8 cellular contexts compared by ENCODE assay signal in genomic region chr9:96420468-96421219, GRCh38. TPM values are rescaled to one million over a fixed set of nuclear protein-coding genes. Genes with fewer than 3 reads are reported as not detected.
DNase-seq lines count a peak whose midpoint lies in the region; ATAC-seq, FAIRE-seq and TF ChIP-seq lines count a peak whose summit lies in the region.

No MANE protein-coding gene starts in this region.

- BruUV-seq in HCT116 (replicated peaks; lab: Mats Ljungman, UMichigan), result no TSS peak
- BruUV-seq in HepG2 (replicated peaks; lab: Mats Ljungman, UMichigan), result no TSS peak

- H3K4me1 Mint-ChIP-seq in CD8-positive, alpha-beta T cell (ENCODE audit: low read depth), result peaks cover 26% of the 10 kb centered on the region

- H3K36me3 Mint-ChIP-seq in CD8-positive, alpha-beta T cell, result no peaks in the 10 kb centered on the region

- intact Hi-C loops in CD8-positive, alpha-beta T cell (cut with DNase I, micrococcal nuclease), result no loop called here
- intact Hi-C loops in HCT116 (cut with micrococcal nuclease), result loop anchor here (1.0 kb wide), 2 partner anchors 33 to 234 kb away; no protein-coding TSS in a partner anchor
- intact Hi-C loops in colonic mucosa (cut with DNase I), result no loop called here
- intact Hi-C loops in HepG2 (cut with micrococcal nuclease; ENCODE audit: unreplicated experiment), result no loop called here

- H2AFZ ChIP-seq in HCT116 (ENCODE audit: low read depth, low read length, poor library complexity, severe bottlenecking), result no peak overlapping the region
- H2AFZ ChIP-seq in HepG2 (ENCODE audit: low read length), result no peak overlapping the region

- WGBS in HepG2 (ENCODE audit: low lambda C conversion rate), result 10% methylated on average over 6 of the region's 6 CpGs
- WGBS in suprapubic skin, result 37% methylated on average over 6 of the region's 6 CpGs

- no peak for TF ChIP-seq POLR2A in HCT116 (IDR thresholded peaks at IDR 0.05; ENCODE audit: borderline replicate concordance, extremely low read depth, insufficient read depth, insufficient read length)
- peak; percentile 32; the same call in 1 of the 2 replicates for TF ChIP-seq POLR2A in Raji (IDR thresholded peaks at IDR 0.05; ENCODE audit: insufficient read depth, low read depth, low read length)
- 0 out of 4 replicates have a peak, but pooled peaks of 1 of the 2 experiments have one; percentile 16 for TF ChIP-seq POLR2A in HepG2 (IDR thresholded peaks at IDR 0.05; ENCODE audit: insufficient read depth in 1 of 2, low read depth in 2 of 2, low read length in 2 of 2)
- TF ChIP-seq POLR2A in suprapubic skin (IDR thresholded peaks at IDR 0.05), result no peak

- CTCF ChIA-PET in CD8-positive, alpha-beta T cell (lab: Charles Lee), result no interaction called here
- CTCF ChIA-PET in HCT116 (lab: Charles Lee) (no interaction called here), HepG2 (lab: Yijun Ruan, JAX; ENCODE audit: low intra/inter-chr PET ratio, low total read pairs) (no interaction called here)

- TF ChIP-seq EP300 in HepG2 (IDR thresholded peaks at IDR 0.05; ENCODE audit: low read depth in 2 of 2, low read length in 2 of 2) (peak in 1 of 2 experiments; percentile 89; a peak in 3 of 4 replicates), HepG2 (CRISPR knock-in tag; IDR thresholded peaks at IDR 0.05; ENCODE audit: borderline replicate concordance) (peak; percentile 70), suprapubic skin (IDR thresholded peaks at IDR 0.05) (no peak)

- no peaks in the 10 kb centered on the region for H3K9me2 ChIP-seq in HCT116 (ENCODE audit: insufficient read depth)

- H3K4me2 ChIP-seq in HCT116 (ENCODE audit: low read length) (peak overlapping the region; percentile 94), HepG2 (ENCODE audit: low read depth, low read length) (peak overlapping the region; percentile 81)

- no peaks in the 10 kb centered on the region for H3K9me3 ChIP-seq in CD8-positive, alpha-beta T cell (ENCODE audit: low read length)
- no peaks in the 10 kb centered on the region for H3K9me3 ChIP-seq in HCT116 (ENCODE audit: control insufficient read depth in 1 of 2, insufficient read depth in 1 of 2, low read depth in 1 of 2, low read length in 2 of 2)
- no peaks in the 10 kb centered on the region for H3K9me3 ChIP-seq in colonic mucosa
- no peaks in the 10 kb centered on the region for H3K9me3 ChIP-seq in HepG2 (ENCODE audit: low read length)
- H3K9me3 ChIP-seq in suprapubic skin, result no peaks in the 10 kb centered on the region

- no peak for ATAC-seq in CD8-positive, alpha-beta T cell
- ATAC-seq in HCT116 (peak; percentile 24), HepG2 (peak; percentile 49), HG03280 (IDR thresholded peaks at IDR 0.05; ENCODE audit: unreplicated experiment) (no peak), HG03025 (IDR thresholded peaks at IDR 0.05; ENCODE audit: low FRiP score, unreplicated experiment) (no peak)

- peaks cover 22% of the 10 kb centered on the region for H3K4me1 ChIP-seq in CD8-positive, alpha-beta T cell (ENCODE audit: insufficient read depth, low read length)
- H3K4me1 ChIP-seq in HCT116 (ENCODE audit: control insufficient read depth in 1 of 2, insufficient read depth in 2 of 2, low read length in 2 of 2) (peaks cover 24 to 48% of the 10 kb centered on the region in 2 experiments), colonic mucosa (peaks cover 14% of the 10 kb centered on the region), HepG2 (ENCODE audit: insufficient read depth, low read length) (peaks cover 51% of the 10 kb centered on the region), suprapubic skin (peaks cover 38% of the 10 kb centered on the region)

- FAIRE-seq in HepG2 (lab: Jason Lieb, UNC), result peak; percentile 100

- no peak overlapping the region for H3K4me3 ChIP-seq in CD8-positive, alpha-beta T cell (ENCODE audit: low read depth, low read length)
- H3K4me3 ChIP-seq in HCT116 (replicated peaks in 1 of 2; ENCODE audit: low read depth in 1 of 2, low read length in 2 of 2) (peak overlapping the region; percentile 67 to 73; a peak in 3 of 4 replicates), colonic mucosa (no peak overlapping the region), HepG2 (replicated peaks in 1 of 3; ENCODE audit: insufficient read depth in 1 of 3, low read depth in 2 of 3, low read length in 3 of 3) (peak overlapping the region in 2 of 3 experiments; percentile 83 to 87; a peak in 2 of 6 replicates), suprapubic skin (no peak overlapping the region)

- H3K79me2 ChIP-seq in HCT116 (ENCODE audit: insufficient read depth, low read length) (peaks cover 16% of the 10 kb centered on the region), HepG2 (ENCODE audit: insufficient read depth, low read length) (peaks cover 15% of the 10 kb centered on the region)

- POLR2A ChIA-PET in CD8-positive, alpha-beta T cell (lab: Charles Lee), result no interaction called here
- POLR2A ChIA-PET in HCT116 (lab: Charles Lee), result no interaction called here
- POLR2A ChIA-PET in HepG2 (lab: Yijun Ruan, JAX), result interaction anchor here (0.6 to 1.6 kb wide), 6 partner anchors 11 to 200 kb away, joined by 3 to 6 read pairs (median 3); partner anchors contain the start of gene HABP4

- H3K9me3 Mint-ChIP-seq in CD8-positive, alpha-beta T cell, result no peaks in the 10 kb centered on the region

- H3K27me3 ChIP-seq in CD8-positive, alpha-beta T cell (ENCODE audit: insufficient read depth, low read length), result no peaks in the 10 kb centered on the region
- H3K27me3 ChIP-seq in HCT116 (ENCODE audit: insufficient read depth, low read length) (no peaks in the 10 kb centered on the region), colonic mucosa (no peaks in the 10 kb centered on the region), HepG2 (ENCODE audit: control insufficient read depth in 1 of 2, insufficient read depth in 2 of 2, low read length in 2 of 2) (no peaks in the 10 kb centered on the region; a peak in 1 of 5 replicates), suprapubic skin (no peaks in the 10 kb centered on the region)

- H3K27ac ChIP-seq in CD8-positive, alpha-beta T cell (ENCODE audit: low read depth, low read length), result no peak overlapping the region
- H3K27ac ChIP-seq in HCT116 (ENCODE audit: low read depth, low read length), result peak overlapping the region; percentile 99
- peak overlapping the region; percentile 20 for H3K27ac ChIP-seq in colonic mucosa
- H3K27ac ChIP-seq in HepG2 (ENCODE audit: extremely low read length, insufficient read depth, low read length), result peak overlapping the region; percentile 99
- peak overlapping the region; percentile 59 for H3K27ac ChIP-seq in suprapubic skin

- H3K36me3 ChIP-seq in CD8-positive, alpha-beta T cell (ENCODE audit: insufficient read depth, low read length), result no peaks in the 10 kb centered on the region
- H3K36me3 ChIP-seq in HCT116 (ENCODE audit: control insufficient read depth in 1 of 2, insufficient read depth in 2 of 2, low read length in 2 of 2) (no peaks in the 10 kb centered on the region), colonic mucosa (no peaks in the 10 kb centered on the region), HepG2 (replicated peaks in 1 of 2; ENCODE audit: control insufficient read depth in 1 of 2, insufficient read depth in 2 of 2, low read length in 2 of 2) (no peaks in the 10 kb centered on the region), suprapubic skin (no peaks in the 10 kb centered on the region)

- no peaks in the 10 kb centered on the region for H3K27me3 Mint-ChIP-seq in CD8-positive, alpha-beta T cell (ENCODE audit: low read depth)

- no peak for DNase-seq in CD8-positive, alpha-beta T cell
- DNase-seq in HCT116 (ENCODE audit: low read depth, low spot score) (peak; percentile 84), colonic mucosa (peak; percentile 28), HepG2 (ENCODE audit: low spot score) (peak; percentile 97), suprapubic skin (ENCODE audit: low spot score in 2 of 2) (no peak)

- H3K27ac Mint-ChIP-seq in CD8-positive, alpha-beta T cell, result peak overlapping the region; percentile 69

- peak overlapping the region; percentile 100 for H3K9ac ChIP-seq in HCT116 (ENCODE audit: low read length)
- H3K9ac ChIP-seq in colonic mucosa (ENCODE audit: low read depth in 2 of 2, low read length in 2 of 2), result peak overlapping the region in 1 of 2 donors; percentile 34
- H3K9ac ChIP-seq in HepG2 (ENCODE audit: insufficient read depth, low read depth, low read length), result peak overlapping the region; percentile 100

- no peak overlapping the region for H3K4me3 Mint-ChIP-seq in CD8-positive, alpha-beta T cell

- TF ChIP-seq CTCF in CD8-positive, alpha-beta T cell (IDR thresholded peaks at IDR 0.05), result no peak
- TF ChIP-seq CTCF in HCT116 (IDR thresholded peaks at IDR 0.05 in 2 of 3, conservative IDR thresholded peaks at IDR 0.05 in 1 of 3; ENCODE audit: borderline replicate concordance in 1 of 3, insufficient read depth in 1 of 3, low read depth in 2 of 3, low read length in 2 of 3), result no peak
- no peak for TF ChIP-seq CTCF in colonic mucosa (IDR thresholded peaks at IDR 0.05)
- TF ChIP-seq CTCF in HepG2 (CRISPR knock-in tag; IDR thresholded peaks at IDR 0.05), result no peak
- no peak for TF ChIP-seq CTCF in suprapubic skin (IDR thresholded peaks at IDR 0.05)

- H4K20me1 ChIP-seq in HCT116 (ENCODE audit: insufficient read depth) (no peaks in the 10 kb centered on the region), HepG2 (ENCODE audit: insufficient read depth, low read length) (no peaks in the 10 kb centered on the region)

- RAD21 ChIA-PET in HCT116 (lab: Charles Lee; ENCODE audit: low non-redundant PET in 1 of 2, low total read pairs in 2 of 2, uncharacterized antibody in 2 of 2, unreplicated experiment in 2 of 2), result no interaction called here

- in situ Hi-C loops in HepG2 (cut with HindIII; ENCODE audit: extremely low pct_ligation_motif_present, low pct_unique_long_range_greater_than_20kb), result no loop called here

- TF ChIP-seq RAD21 in HCT116 (IDR thresholded peaks at IDR 0.05; ENCODE audit: low read depth), result no peak
- TF ChIP-seq RAD21 in HepG2 (CRISPR knock-in tag; IDR thresholded peaks at IDR 0.05), result no peak

RNA-seq across cellular contexts. Expression of gene ZNF367, which starts 2.5 kb away (rescaled TPM):
- 1 to 10 TPM; 6.1 to 6.4 TPM for total RNA-seq in CD8-positive, alpha-beta T cell
- total RNA-seq in HCT116 (2021; ENCODE audit: unreplicated experiment) (18.1 TPM), colonic mucosa (10 to 100 TPM in 1 of 2 donors, 1 to 10 TPM in 1; 3.6 to 18.9 TPM), HepG2 (2016; rRNA removed; fragmentation: Illumina TruSeq; extraction: Trizol) (7.7 and 8.1 TPM in 2 replicates), suprapubic skin (1 to 10 TPM; 1.9 to 7.0 (median 3.0) TPM)
- 2.5 and 3.4 TPM in 2 replicates for polyA plus RNA-seq in HCT116 (2012)
- 1.2 TPM in 2 replicates for total RNA-seq in HepG2 (2016; cell fraction: cytosol; rRNA removed; fragmentation: Illumina TruSeq; extraction: Trizol; ENCODE audit: low read depth)
- total RNA-seq in HepG2 (2016; cell fraction: insoluble cytoplasmic fraction; rRNA removed; fragmentation: Illumina TruSeq; extraction: Trizol), result 8.0 and 8.1 TPM in 2 replicates
- 3.0 and 4.0 TPM in 2 replicates for total RNA-seq in HepG2 (2016; cell fraction: membrane; rRNA removed; fragmentation: Illumina TruSeq; extraction: Trizol)
- total RNA-seq in HepG2 (2016; cell fraction: nucleus; rRNA removed; fragmentation: Illumina TruSeq; extraction: Trizol), result 10.3 and 11.5 TPM in 2 replicates
- polyA plus RNA-seq in HepG2 (2011; rRNA removed), result 1.8 and 2.9 TPM in 2 replicates
- polyA plus RNA-seq in HepG2 (2011; cell fraction: cytosol; rRNA removed), result 1.1 TPM in 2 replicates
- 2.0 and 3.3 TPM in 2 replicates for polyA plus RNA-seq in HepG2 (2011; cell fraction: nucleus; rRNA removed)
- polyA plus RNA-seq in HepG2 (2012), result 2.5 and 4.6 TPM in 2 replicates
- polyA plus RNA-seq in HepG2 (2016; cell fraction: cytosol; fragmentation: Illumina TruSeq; extraction: Trizol; ENCODE audit: low read depth), result 0.44 and 0.57 TPM in 2 replicates
- polyA plus RNA-seq in HepG2 (2016; cell fraction: insoluble cytoplasmic fraction; fragmentation: Illumina TruSeq; extraction: Trizol; ENCODE audit: low read depth), result 7.1 and 7.8 TPM in 2 replicates
- polyA plus RNA-seq in HepG2 (2016; cell fraction: membrane; fragmentation: Illumina TruSeq; extraction: Trizol; ENCODE audit: low read depth), result 1.4 and 1.7 TPM in 2 replicates
- 19.1 and 20.1 TPM in 2 replicates for polyA plus RNA-seq in HepG2 (2016; cell fraction: nucleus; fragmentation: Illumina TruSeq; extraction: Trizol; ENCODE audit: insufficient read depth, low read depth)
- polyA minus RNA-seq in HepG2 (2011; rRNA and poly(A)+ RNA removed; ENCODE audit: low replicate concordance), result 2.3 and 10.9 TPM in 2 replicates
- 1.8 and 2.5 TPM in 2 replicates for polyA minus RNA-seq in HepG2 (2011; cell fraction: cytosol; rRNA and poly(A)+ RNA removed)
- 3.4 and 5.7 TPM in 2 replicates for polyA minus RNA-seq in HepG2 (2011; cell fraction: nucleus; rRNA and poly(A)+ RNA removed)

RNA-seq across cellular contexts. Expression of gene HABP4, which starts 29.3 kb away (rescaled TPM):
- total RNA-seq in CD8-positive, alpha-beta T cell, result 10 to 100 TPM; 31.9 to 32.6 TPM
- 21.0 TPM for total RNA-seq in HCT116 (2021; ENCODE audit: unreplicated experiment)
- polyA plus RNA-seq in HCT116 (2012), result 9.6 and 12.2 TPM in 2 replicates
- 1 to 10 TPM; 2.8 to 4.4 TPM for total RNA-seq in colonic mucosa
- 14.3 and 16.9 TPM in 2 replicates for total RNA-seq in HepG2 (2016; rRNA removed; fragmentation: Illumina TruSeq; extraction: Trizol)
- total RNA-seq in HepG2 (2016; cell fraction: cytosol; rRNA removed; fragmentation: Illumina TruSeq; extraction: Trizol; ENCODE audit: low read depth), result 18.4 and 20.8 TPM in 2 replicates
- 15.7 TPM in 2 replicates for total RNA-seq in HepG2 (2016; cell fraction: insoluble cytoplasmic fraction; rRNA removed; fragmentation: Illumina TruSeq; extraction: Trizol)
- total RNA-seq in HepG2 (2016; cell fraction: membrane; rRNA removed; fragmentation: Illumina TruSeq; extraction: Trizol), result 19.9 and 20.6 TPM in 2 replicates
- total RNA-seq in HepG2 (2016; cell fraction: nucleus; rRNA removed; fragmentation: Illumina TruSeq; extraction: Trizol), result 7.3 and 8.2 TPM in 2 replicates
- polyA plus RNA-seq in HepG2 (2011; rRNA removed), result 21.7 and 26.6 TPM in 2 replicates
- polyA plus RNA-seq in HepG2 (2011; cell fraction: cytosol; rRNA removed), result 20.8 and 23.4 TPM in 2 replicates
- 12.7 and 13.6 TPM in 2 replicates for polyA plus RNA-seq in HepG2 (2011; cell fraction: nucleus; rRNA removed)
- polyA plus RNA-seq in HepG2 (2012), result 42.1 and 46.6 TPM in 2 replicates
- polyA plus RNA-seq in HepG2 (2016; cell fraction: cytosol; fragmentation: Illumina TruSeq; extraction: Trizol; ENCODE audit: low read depth), result 13.3 and 14.9 TPM in 2 replicates
- polyA plus RNA-seq in HepG2 (2016; cell fraction: insoluble cytoplasmic fraction; fragmentation: Illumina TruSeq; extraction: Trizol; ENCODE audit: low read depth), result 23.9 and 25.8 TPM in 2 replicates
- 20.6 and 21.6 TPM in 2 replicates for polyA plus RNA-seq in HepG2 (2016; cell fraction: membrane; fragmentation: Illumina TruSeq; extraction: Trizol; ENCODE audit: low read depth)
- polyA plus RNA-seq in HepG2 (2016; cell fraction: nucleus; fragmentation: Illumina TruSeq; extraction: Trizol; ENCODE audit: insufficient read depth, low read depth), result 23.5 and 25.3 TPM in 2 replicates
- 1.4 and 6.0 TPM in 2 replicates for polyA minus RNA-seq in HepG2 (2011; rRNA and poly(A)+ RNA removed; ENCODE audit: low replicate concordance)
- 9.7 and 10.0 TPM in 2 replicates for polyA minus RNA-seq in HepG2 (2011; cell fraction: cytosol; rRNA and poly(A)+ RNA removed)
- 10.3 and 10.7 TPM in 2 replicates for polyA minus RNA-seq in HepG2 (2011; cell fraction: nucleus; rRNA and poly(A)+ RNA removed)
- total RNA-seq in suprapubic skin, result 1 to 10 TPM; 3.9 to 9.2 (median 7.1) TPM

RNA-seq across cellular contexts. Expression of gene SLC35D2, which starts 37.1 kb away (rescaled TPM):
- 10 to 100 TPM; 18.5 to 20.5 TPM for total RNA-seq in CD8-positive, alpha-beta T cell
- total RNA-seq in HCT116 (2021; ENCODE audit: unreplicated experiment) (32.5 TPM), colonic mucosa (10 to 100 TPM; 57.8 to 95.0 TPM), HepG2 (2016; rRNA removed; fragmentation: Illumina TruSeq; extraction: Trizol) (59.6 and 96.2 TPM in 2 replicates), suprapubic skin (10 to 100 TPM; 11.3 to 20.6 (median 17.9) TPM)
- 23.2 and 27.6 TPM in 2 replicates for polyA plus RNA-seq in HCT116 (2012)
- total RNA-seq in HepG2 (2016; cell fraction: cytosol; rRNA removed; fragmentation: Illumina TruSeq; extraction: Trizol; ENCODE audit: low read depth), result 187 and 190 TPM in 2 replicates
- total RNA-seq in HepG2 (2016; cell fraction: insoluble cytoplasmic fraction; rRNA removed; fragmentation: Illumina TruSeq; extraction: Trizol), result 58.0 and 98.8 TPM in 2 replicates
- 218 and 226 TPM in 2 replicates for total RNA-seq in HepG2 (2016; cell fraction: membrane; rRNA removed; fragmentation: Illumina TruSeq; extraction: Trizol)
- total RNA-seq in HepG2 (2016; cell fraction: nucleus; rRNA removed; fragmentation: Illumina TruSeq; extraction: Trizol), result 63.3 and 75.6 TPM in 2 replicates
- 97.4 and 103 TPM in 2 replicates for polyA plus RNA-seq in HepG2 (2011; rRNA removed)
- 70.4 and 119 TPM in 2 replicates for polyA plus RNA-seq in HepG2 (2011; cell fraction: cytosol; rRNA removed)
- polyA plus RNA-seq in HepG2 (2011; cell fraction: nucleus; rRNA removed), result 52.2 and 66.4 TPM in 2 replicates
- 137 and 167 TPM in 2 replicates for polyA plus RNA-seq in HepG2 (2012)
- 214 and 245 TPM in 2 replicates for polyA plus RNA-seq in HepG2 (2016; cell fraction: cytosol; fragmentation: Illumina TruSeq; extraction: Trizol; ENCODE audit: low read depth)
- 71.1 and 77.0 TPM in 2 replicates for polyA plus RNA-seq in HepG2 (2016; cell fraction: insoluble cytoplasmic fraction; fragmentation: Illumina TruSeq; extraction: Trizol; ENCODE audit: low read depth)
- polyA plus RNA-seq in HepG2 (2016; cell fraction: membrane; fragmentation: Illumina TruSeq; extraction: Trizol; ENCODE audit: low read depth), result 233 and 237 TPM in 2 replicates
- polyA plus RNA-seq in HepG2 (2016; cell fraction: nucleus; fragmentation: Illumina TruSeq; extraction: Trizol; ENCODE audit: insufficient read depth, low read depth), result 115 and 125 TPM in 2 replicates
- polyA minus RNA-seq in HepG2 (2011; rRNA and poly(A)+ RNA removed; ENCODE audit: low replicate concordance), result 5.1 and 25.0 TPM in 2 replicates
- polyA minus RNA-seq in HepG2 (2011; cell fraction: cytosol; rRNA and poly(A)+ RNA removed), result 50.7 and 55.5 TPM in 2 replicates
- 68.4 and 80.7 TPM in 2 replicates for polyA minus RNA-seq in HepG2 (2011; cell fraction: nucleus; rRNA and poly(A)+ RNA removed)

Comparison
In these comparisons a context has a peak if more than half of its experiments do, and no peak if none do; other contexts are left out.
1. ATAC-seq: peak in HCT116 (single experiment) and HepG2 (single experiment); none in CD8-positive, alpha-beta T cell (single experiment), HG03280 (single experiment) and HG03025 (single experiment).
2. DNase-seq: peak in HCT116 (single experiment), colonic mucosa (single experiment) and HepG2 (single experiment); none in CD8-positive, alpha-beta T cell (0 of 7) and suprapubic skin (0 of 2).
3. H3K4me3 ChIP-seq: peak in HCT116 (2 of 2) and HepG2 (2 of 3); none in CD8-positive, alpha-beta T cell (single experiment), colonic mucosa (single experiment) and suprapubic skin (single experiment).